Comparison of ENCODE assay signal across 8 cellular contexts in genomic region chr17:75011788-75012319, GRCh38. TPM values are rescaled to one million over a fixed set of nuclear protein-coding genes. Genes with fewer than 3 reads are reported as not detected.
DNase-seq lines count a peak whose midpoint lies in the region; ATAC-seq and TF ChIP-seq lines count a peak whose summit lies in the region.

No MANE protein-coding gene starts in this region.

- H3K36me3 ChIP-seq in CD4-positive, CD25-positive, alpha-beta regulatory T cell (ENCODE audit: control insufficient read depth, insufficient read depth, low read length): peaks cover 3% of the 10 kb centered on the region
- H3K36me3 ChIP-seq in neural progenitor cell: no peaks in the 10 kb centered on the region

- peak overlapping the region; percentile 95 to 98 (median 96) for H3K4me3 Mint-ChIP-seq in CD4-positive, CD25-positive, alpha-beta regulatory T cell
- H3K4me3 Mint-ChIP-seq in activated CD8-positive, alpha-beta T cell treated with anti-CD3 and anti-CD28 coated beads for 36 hours: peak overlapping the region; percentile 88
- H3K4me3 Mint-ChIP-seq in neural progenitor cell: peak overlapping the region; percentile 88

- H3K36me3 Mint-ChIP-seq in CD4-positive, CD25-positive, alpha-beta regulatory T cell: peaks cover 11% of the 10 kb centered on the region
- peaks cover 12% of the 10 kb centered on the region for H3K36me3 Mint-ChIP-seq in activated CD8-positive, alpha-beta T cell treated with anti-CD3 and anti-CD28 coated beads for 36 hours (ENCODE audit: low read depth)
- H3K36me3 Mint-ChIP-seq in neural progenitor cell: peaks cover 8% of the 10 kb centered on the region

- TF ChIP-seq RAD21 in Ishikawa (IDR thresholded peaks at IDR 0.05; ENCODE audit: low read depth): no peak

- CTCF ChIA-PET in activated CD8-positive, alpha-beta T cell treated with anti-CD3 and anti-CD28 coated beads for 36 hours (lab: Charles Lee): interaction anchor here (0.7 to 10.9 kb wide), 29 partner anchors 8 to 401 kb away, joined by 3 to 122 read pairs (median 6); partner anchors contain the start of genes CDR2L, HID1, NT5C and OTOP2

- no peak for DNase-seq in CD4-positive, CD25-positive, alpha-beta regulatory T cell
- DNase-seq in activated CD8-positive, alpha-beta T cell treated with anti-CD3 and anti-CD28 coated beads for 36 hours: no peak
- peak; percentile 88 for DNase-seq in fibroblast of villous mesenchyme (ENCODE audit: low read depth)
- peak; percentile 41 for DNase-seq in neural progenitor cell (ENCODE audit: low spot score)
- DNase-seq in NOMO-1 (lab: John Stamatoyannopoulos, UW; ENCODE audit: unreplicated experiment in 2 of 2): no peak
- DNase-seq in islet precursor cell: no peak

- H3K79me2 ChIP-seq in neural progenitor cell (ENCODE audit: low read depth): peaks cover 28% of the 10 kb centered on the region

- no peak for TF ChIP-seq EP300 in Ishikawa (IDR thresholded peaks at IDR 0.05; ENCODE audit: borderline replicate concordance)

- ATAC-seq in CD4-positive, CD25-positive, alpha-beta regulatory T cell (ENCODE audit: low read depth in 2 of 2): no peak
- no peak for ATAC-seq in activated CD8-positive, alpha-beta T cell treated with anti-CD3 and anti-CD28 coated beads for 36 hours
- no peak for ATAC-seq in HG02763 (IDR thresholded peaks at IDR 0.05; ENCODE audit: unreplicated experiment)

- no peaks in the 10 kb centered on the region for H3K9me3 ChIP-seq in CD4-positive, CD25-positive, alpha-beta regulatory T cell (ENCODE audit: control insufficient read depth in 2 of 2, low read length in 2 of 2)
- H3K9me3 ChIP-seq in neural progenitor cell (ENCODE audit: low read depth): no peaks in the 10 kb centered on the region

- TF ChIP-seq CTCF in activated CD8-positive, alpha-beta T cell treated with anti-CD3 and anti-CD28 coated beads for 36 hours (IDR thresholded peaks at IDR 0.05): no peak
- TF ChIP-seq CTCF in fibroblast of villous mesenchyme (IDR thresholded peaks at IDR 0.05; ENCODE audit: insufficient read depth, low read depth, low read length) (no peak), neural progenitor cell (IDR thresholded peaks at IDR 0.05) (no peak)

- H3K27me3 ChIP-seq in CD4-positive, CD25-positive, alpha-beta regulatory T cell (ENCODE audit: control insufficient read depth, insufficient read depth, low read length): no peaks in the 10 kb centered on the region
- no peaks in the 10 kb centered on the region for H3K27me3 ChIP-seq in neural progenitor cell

- H3K4me2 ChIP-seq in neural progenitor cell: peak overlapping the region; percentile 88

- peaks cover 14 to 42% (median 28%) of the 10 kb centered on the region in 4 donors for H3K4me1 Mint-ChIP-seq in CD4-positive, CD25-positive, alpha-beta regulatory T cell
- H3K4me1 Mint-ChIP-seq in activated CD8-positive, alpha-beta T cell treated with anti-CD3 and anti-CD28 coated beads for 36 hours (ENCODE audit: low read depth): peaks cover 33% of the 10 kb centered on the region
- H3K4me1 Mint-ChIP-seq in neural progenitor cell: peaks cover 27% of the 10 kb centered on the region

- intact Hi-C loops in activated CD8-positive, alpha-beta T cell treated with anti-CD3 and anti-CD28 coated beads for 36 hours (cut with micrococcal nuclease): no loop called here

- H2AFZ ChIP-seq in neural progenitor cell (replicated peaks): peak overlapping the region; percentile 67

- H3K27ac Mint-ChIP-seq in CD4-positive, CD25-positive, alpha-beta regulatory T cell: peak overlapping the region; percentile 69 to 95 (median 90)
- H3K27ac Mint-ChIP-seq in activated CD8-positive, alpha-beta T cell treated with anti-CD3 and anti-CD28 coated beads for 36 hours: peak overlapping the region; percentile 92
- H3K27ac Mint-ChIP-seq in neural progenitor cell: peak overlapping the region; percentile 75

- H3K9me3 Mint-ChIP-seq in CD4-positive, CD25-positive, alpha-beta regulatory T cell: peaks cover 0 to 1% (median 0%) of the 10 kb centered on the region in 7 donors
- no peaks in the 10 kb centered on the region for H3K9me3 Mint-ChIP-seq in activated CD8-positive, alpha-beta T cell treated with anti-CD3 and anti-CD28 coated beads for 36 hours
- no peaks in the 10 kb centered on the region for H3K9me3 Mint-ChIP-seq in neural progenitor cell

- peak overlapping the region; percentile 69 for H3K27ac ChIP-seq in CD4-positive, CD25-positive, alpha-beta regulatory T cell (ENCODE audit: insufficient read depth, low read length, poor library complexity, severe bottlenecking)
- peak overlapping the region; percentile 79 for H3K27ac ChIP-seq in neural progenitor cell

- H4K20me1 ChIP-seq in neural progenitor cell (ENCODE audit: low read depth): no peaks in the 10 kb centered on the region

- peaks cover under 1% of the 10 kb centered on the region for H3K27me3 Mint-ChIP-seq in CD4-positive, CD25-positive, alpha-beta regulatory T cell
- H3K27me3 Mint-ChIP-seq in activated CD8-positive, alpha-beta T cell treated with anti-CD3 and anti-CD28 coated beads for 36 hours: no peaks in the 10 kb centered on the region
- peaks cover 4% of the 10 kb centered on the region for H3K27me3 Mint-ChIP-seq in neural progenitor cell (ENCODE audit: insufficient read depth, low read depth)

- H3K9ac ChIP-seq in neural progenitor cell: peak overlapping the region; percentile 24

- peak overlapping the region; percentile 13 for H3K4me3 ChIP-seq in CD4-positive, CD25-positive, alpha-beta regulatory T cell (ENCODE audit: low read depth, low read length)
- H3K4me3 ChIP-seq in fibroblast of villous mesenchyme (ENCODE audit: low read depth, low read length) (peak overlapping the region; percentile 91), neural progenitor cell (peak overlapping the region; percentile 78)

- H3F3A ChIP-seq in neural progenitor cell (ENCODE audit: low read depth): peaks cover 21% of the 10 kb centered on the region

- peaks cover 16% of the 10 kb centered on the region for H3K4me1 ChIP-seq in CD4-positive, CD25-positive, alpha-beta regulatory T cell (ENCODE audit: control insufficient read depth, insufficient read depth, low read length, poor library complexity, severe bottlenecking)
- H3K4me1 ChIP-seq in neural progenitor cell: peaks cover 14% of the 10 kb centered on the region

- POLR2A ChIA-PET in activated CD8-positive, alpha-beta T cell treated with anti-CD3 and anti-CD28 coated beads for 36 hours (lab: Charles Lee): interaction anchor here (0.5 to 3.1 kb wide), 26 partner anchors 8 to 434 kb away, joined by 3 to 26 read pairs (median 5); partner anchors contain the start of genes ATP5PD, CDR2L, GGA3 and HID1

TF ChIP-seq in Ishikawa, 13 proteins besides CTCF, POLR2A, EP300 and RAD21:
- TF ChIP-seq, protein P1, sequence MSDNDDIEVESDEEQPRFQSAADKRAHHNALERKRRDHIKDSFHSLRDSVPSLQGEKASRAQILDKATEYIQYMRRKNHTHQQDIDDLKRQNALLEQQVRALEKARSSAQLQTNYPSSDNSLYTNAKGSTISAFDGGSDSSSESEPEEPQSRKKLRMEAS (IDR thresholded peaks at IDR 0.05): peak; percentile 62
- TF ChIP-seq EGR1 (IDR thresholded peaks at IDR 0.05): no peak
- TF ChIP-seq, protein P2, sequence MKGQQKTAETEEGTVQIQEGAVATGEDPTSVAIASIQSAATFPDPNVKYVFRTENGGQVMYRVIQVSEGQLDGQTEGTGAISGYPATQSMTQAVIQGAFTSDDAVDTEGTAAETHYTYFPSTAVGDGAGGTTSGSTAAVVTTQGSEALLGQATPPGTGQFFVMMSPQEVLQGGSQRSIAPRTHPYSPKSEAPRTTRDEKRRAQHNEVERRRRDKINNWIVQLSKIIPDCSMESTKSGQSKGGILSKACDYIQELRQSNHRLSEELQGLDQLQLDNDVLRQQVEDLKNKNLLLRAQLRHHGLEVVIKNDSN (IDR thresholded peaks at IDR 0.05): peak; percentile 83
- TF ChIP-seq TEAD4 (IDR thresholded peaks at IDR 0.05): peak; percentile 39; the same call in 1 of the 2 replicates

RNA-seq across cellular contexts. Expression of gene MRPL58, which starts 0.6 kb away (rescaled TPM):
- 25.7 TPM for total RNA-seq in CD4-positive, CD25-positive, alpha-beta regulatory T cell
- polyA plus RNA-seq in CD4-positive, CD25-positive, alpha-beta regulatory T cell: 10 to 100 TPM; 64.0 to 95.8 (median 74.6) TPM
- 10 to 100 TPM; 53.6 to 62.4 TPM for total RNA-seq in activated CD8-positive, alpha-beta T cell treated with anti-CD3 and anti-CD28 coated beads for 36 hours
- 23.7 and 30.6 TPM in 2 replicates for total RNA-seq in fibroblast of villous mesenchyme
- 50.8 and 52.8 TPM in 2 replicates for total RNA-seq in neural progenitor cell (ENCODE audit: low replicate concordance)

RNA-seq across cellular contexts. Expression of gene CDR2L, which starts 24.4 kb away (rescaled TPM):
- not detected for total RNA-seq in CD4-positive, CD25-positive, alpha-beta regulatory T cell
- under 1 TPM in 2 of 4 donors, not detected in 2; 0.05 to 0.09 TPM for polyA plus RNA-seq in CD4-positive, CD25-positive, alpha-beta regulatory T cell
- under 1 TPM; 0.59 to 0.94 TPM for total RNA-seq in activated CD8-positive, alpha-beta T cell treated with anti-CD3 and anti-CD28 coated beads for 36 hours
- 26.8 and 31.9 TPM in 2 replicates for total RNA-seq in fibroblast of villous mesenchyme
- total RNA-seq in neural progenitor cell (ENCODE audit: low replicate concordance): 4.0 and 15.8 TPM in 2 replicates

RNA-seq across cellular contexts. Expression of gene ATP5PD, which starts 34.9 kb away (rescaled TPM):
- total RNA-seq in CD4-positive, CD25-positive, alpha-beta regulatory T cell: 139 TPM
- 100 to 1,000 TPM; 410 to 536 (median 467) TPM for polyA plus RNA-seq in CD4-positive, CD25-positive, alpha-beta regulatory T cell
- 100 to 1,000 TPM; 177 to 183 TPM for total RNA-seq in activated CD8-positive, alpha-beta T cell treated with anti-CD3 and anti-CD28 coated beads for 36 hours
- 275 and 323 TPM in 2 replicates for total RNA-seq in fibroblast of villous mesenchyme
- total RNA-seq in neural progenitor cell (ENCODE audit: low replicate concordance): 209 and 268 TPM in 2 replicates

RNA-seq across cellular contexts. Expression of gene KCTD2, which starts 35.2 kb away (rescaled TPM):
- total RNA-seq in CD4-positive, CD25-positive, alpha-beta regulatory T cell: 23.4 TPM
- 1 to 10 TPM; 5.8 to 10.0 (median 8.1) TPM for polyA plus RNA-seq in CD4-positive, CD25-positive, alpha-beta regulatory T cell
- 10 to 100 TPM; 10.5 to 11.4 TPM for total RNA-seq in activated CD8-positive, alpha-beta T cell treated with anti-CD3 and anti-CD28 coated beads for 36 hours
- total RNA-seq in fibroblast of villous mesenchyme (16.4 and 22.5 TPM in 2 replicates), neural progenitor cell (ENCODE audit: low replicate concordance) (28.9 and 32.9 TPM in 2 replicates)

RNA-seq across cellular contexts. Expression of gene HID1, which starts 39.3 kb away (rescaled TPM):
- 5.6 TPM for total RNA-seq in CD4-positive, CD25-positive, alpha-beta regulatory T cell
- 1 to 10 TPM; 1.4 to 2.7 (median 2.4) TPM for polyA plus RNA-seq in CD4-positive, CD25-positive, alpha-beta regulatory T cell
- 1 to 10 TPM; 1.4 to 1.7 TPM for total RNA-seq in activated CD8-positive, alpha-beta T cell treated with anti-CD3 and anti-CD28 coated beads for 36 hours
- total RNA-seq in fibroblast of villous mesenchyme (3.5 and 4.3 TPM in 2 replicates), neural progenitor cell (ENCODE audit: low replicate concordance) (3.5 and 5.0 TPM in 2 replicates)

Comparison
In these comparisons a context has a peak if more than half of its experiments do, and no peak if none do; other contexts are left out.
1. DNase-seq: peak in fibroblast of villous mesenchyme (single experiment) and neural progenitor cell (single experiment); none in CD4-positive, CD25-positive, alpha-beta regulatory T cell (0 of 3), activated CD8-positive, alpha-beta T cell treated with anti-CD3 and anti-CD28 coated beads for 36 hours (single experiment), NOMO-1 (0 of 2) and islet precursor cell (single experiment).
2. H3K4me3 ChIP-seq: peak in every context shown above with its lines; median percentile 91 in fibroblast of villous mesenchyme; 78 in neural progenitor cell; 13 in CD4-positive, CD25-positive, alpha-beta regulatory T cell.
3. Peak in every context shown above with its lines, with median percentiles within 50 percentile points of each other: H3K27ac Mint-ChIP-seq and H3K4me3 Mint-ChIP-seq.